9 cellular contexts compared by ENCODE assay signal in genomic region chr15:62559049-62559733, GRCh38.
DNase-seq lines count a peak whose midpoint lies in the region; ATAC-seq and TF ChIP-seq lines count a peak whose summit lies in the region.
"Had no signal": no experiment of that assay in that cellular context is flagged by ENCODE, and none has a peak within 500 bp of the region (broad histone marks: within the 10 kb centered on the region; RNA-seq: fewer than 3 reads in every experiment).

No MANE protein-coding gene starts in this region.

- H3K36me3 Mint-ChIP-seq in HFFc6 (ENCODE audit: low read depth): 0 out of 2 replicates have a peak, but pooled peaks cover 4% of the 10 kb centered on the region
- H3K36me3 Mint-ChIP-seq in CD4-positive, alpha-beta T cell (ENCODE audit: low read depth): no peaks in the 10 kb centered on the region

- POLR2A ChIA-PET in CD4-positive, alpha-beta T cell (lab: Charles Lee): no interaction called here

- H3K36me3 ChIP-seq in thoracic aorta: no peaks in the 10 kb centered on the region

- no peaks in the 10 kb centered on the region for H3K9me3 Mint-ChIP-seq in HFFc6
- no peaks in the 10 kb centered on the region for H3K9me3 Mint-ChIP-seq in CD4-positive, alpha-beta T cell

- TF ChIP-seq CTCF in HFFc6 (IDR thresholded peaks at IDR 0.05): no peak
- no peak for TF ChIP-seq CTCF in thoracic aorta (IDR thresholded peaks at IDR 0.05)
- no peak for TF ChIP-seq CTCF in CD4-positive, alpha-beta T cell (IDR thresholded peaks at IDR 0.05)

- H3K27ac ChIP-seq in thoracic aorta: peak overlapping the region; percentile 63 to 68
- no peak overlapping the region for H3K27ac ChIP-seq in CD4-positive, alpha-beta T cell (ENCODE audit: low read depth, low read length)

- H3K27ac Mint-ChIP-seq in HFFc6: peak overlapping the region; percentile 0; the same call in 1 of the 2 replicates
- H3K27ac Mint-ChIP-seq in CD4-positive, alpha-beta T cell: no peak overlapping the region

- H3K4me3 Mint-ChIP-seq in HFFc6: peak overlapping the region; percentile 25; the same call in 1 of the 2 replicates
- H3K4me3 Mint-ChIP-seq in CD4-positive, alpha-beta T cell: no peak overlapping the region

- intact Hi-C loops in CD4-positive, alpha-beta T cell (cut with DNase I, micrococcal nuclease): no loop called here

- H3K4me1 ChIP-seq in thoracic aorta (ENCODE audit: control insufficient read depth in 1 of 2, low read depth in 2 of 2): peaks cover 15 to 32% of the 10 kb centered on the region in 2 donors

- peak overlapping the region; percentile 27 for H3K4me3 ChIP-seq in thoracic aorta

- peak; percentile 61 for ATAC-seq in thoracic aorta (ENCODE audit: insufficient number of reproducible peaks, low FRiP score, low read depth)
- no peak for ATAC-seq in GM21737 (IDR thresholded peaks at IDR 0.05; ENCODE audit: unreplicated experiment)
- ATAC-seq in CD4-positive, alpha-beta T cell (ENCODE audit: poor library complexity): no peak
- no peak for ATAC-seq in GM21423 (IDR thresholded peaks at IDR 0.05; ENCODE audit: unreplicated experiment)

- peaks cover 15% of the 10 kb centered on the region for H3K4me1 Mint-ChIP-seq in HFFc6 (ENCODE audit: low read depth)
- H3K4me1 Mint-ChIP-seq in CD4-positive, alpha-beta T cell (ENCODE audit: low read depth): no peaks in the 10 kb centered on the region

- CTCF ChIA-PET in CD4-positive, alpha-beta T cell (lab: Charles Lee): no interaction called here

- no peaks in the 10 kb centered on the region for H3K27me3 ChIP-seq in thoracic aorta (replicated peaks; ENCODE audit: insufficient read depth)
- H3K27me3 ChIP-seq in CD4-positive, alpha-beta T cell (ENCODE audit: control insufficient read depth, insufficient read depth, low read length): no peaks in the 10 kb centered on the region

- H3K27me3 Mint-ChIP-seq in HFFc6 (ENCODE audit: insufficient read depth): no peaks in the 10 kb centered on the region; the same call in 1 of the 2 replicates
- H3K27me3 Mint-ChIP-seq in CD4-positive, alpha-beta T cell: peaks cover 38% of the 10 kb centered on the region

- H3K9me3 ChIP-seq in thoracic aorta: no peaks in the 10 kb centered on the region
- no peaks in the 10 kb centered on the region for H3K9me3 ChIP-seq in CD4-positive, alpha-beta T cell (ENCODE audit: control insufficient read depth, low read length)

- DNase-seq in HFFc6: no peak
- peak; percentile 7 for DNase-seq in astrocyte of the hippocampus (ENCODE audit: low read depth, low spot score)
- DNase-seq in iris pigment epithelial cell (ENCODE audit: low read depth): peak; percentile 8
- no peak for DNase-seq in thoracic aorta (ENCODE audit: low spot score)
- no peak for DNase-seq in CD4-positive, alpha-beta T cell
- DNase-seq: activated T-cell treated with anti-CD3 and anti-CD28 coated beads, Interleukin-2, amount 50 U/mL, for 48 hours; GOT3 had no signal

Comparison
In these comparisons a context has a peak if more than half of its experiments do, and no peak if none do; other contexts are left out.
1. DNase-seq: peak in astrocyte of the hippocampus (single experiment) and iris pigment epithelial cell (single experiment); none in HFFc6 (single experiment), thoracic aorta (single experiment) and CD4-positive, alpha-beta T cell (0 of 10).